ENCODE assay signal across 9 cellular contexts in genomic region chr5:128539038-128539429, GRCh38. TPM values are rescaled to one million over a fixed set of nuclear protein-coding genes. Genes with fewer than 3 reads are reported as not detected.
DNase-seq lines count a peak whose midpoint lies in the region; ATAC-seq, FAIRE-seq and TF ChIP-seq lines count a peak whose summit lies in the region.
"Had no signal": no experiment of that assay in that cellular context is flagged by ENCODE, and none has a peak within 500 bp of the region (broad histone marks: within the 10 kb centered on the region; RNA-seq: fewer than 3 reads in every experiment).

No MANE protein-coding gene starts in this region.

- ATAC-seq in HG03432 (IDR thresholded peaks at IDR 0.05; ENCODE audit: unreplicated experiment): peak; percentile 55
- ATAC-seq in GM19463 (IDR thresholded peaks at IDR 0.05; ENCODE audit: unreplicated experiment): no peak
- no peak for ATAC-seq in left colon

- DNase-seq in astrocyte of the spinal cord (ENCODE audit: low read depth, low spot score) (peak; percentile 20), GM19239 (ENCODE audit: insufficient read length, low spot score) (no peak), left colon (no peak)
- no peak for DNase-seq in stimulated activated CD8-positive, alpha-beta memory T cell treated with anti-CD3 and anti-CD28 coated beads, Interleukin-4, amount 100 ng/mL, for 48 hours

- no peak for TF ChIP-seq CTCF in astrocyte of the spinal cord (IDR thresholded peaks at IDR 0.05; ENCODE audit: low read depth, low read length)

- peaks cover 2% of the 10 kb centered on the region for H3K9me3 ChIP-seq in iPS-18c (ENCODE audit: control insufficient read depth, insufficient read depth, low read length)

- no peak for FAIRE-seq in GM19239 (lab: Jason Lieb, UNC)

- in situ Hi-C loops in astrocyte of the spinal cord (cut with HindIII; ENCODE audit: low sequenced_read_pairs): no loop called here

- intact Hi-C loops in left colon (cut with DNase I, micrococcal nuclease): no loop called here

- peak overlapping the region in 4 of 21 experiments; percentile 9 to 60 (median 22) for H3K27ac ChIP-seq in skin epidermis

- peak overlapping the region; percentile 73 for H3K4me3 ChIP-seq in astrocyte of the spinal cord (ENCODE audit: low read depth, low read length)
- H3K4me3 ChIP-seq in iPS-18c (ENCODE audit: insufficient read depth, low read depth, low read length): peak overlapping the region; percentile 71
- H3K4me3 ChIP-seq in skin epidermis: peak overlapping the region; percentile 16 to 52 (median 34)

RNA-seq across cellular contexts. Expression of gene FBN2, which starts 1.0 kb away (rescaled TPM):
- 1 to 10 TPM; 1.9 to 2.0 TPM for total RNA-seq in left colon
- total RNA-seq: T-helper 1 cell treated with Interleukin-12 subunit alpha and Interleukin-12 subunit beta and Interleukin-4 antibody, amounts not matched to agents 30 ng/mL and 1 ng/mL, for 36 hours had no signal
